8 cellular contexts compared by ENCODE assay signal in the genomic region with DNA sequence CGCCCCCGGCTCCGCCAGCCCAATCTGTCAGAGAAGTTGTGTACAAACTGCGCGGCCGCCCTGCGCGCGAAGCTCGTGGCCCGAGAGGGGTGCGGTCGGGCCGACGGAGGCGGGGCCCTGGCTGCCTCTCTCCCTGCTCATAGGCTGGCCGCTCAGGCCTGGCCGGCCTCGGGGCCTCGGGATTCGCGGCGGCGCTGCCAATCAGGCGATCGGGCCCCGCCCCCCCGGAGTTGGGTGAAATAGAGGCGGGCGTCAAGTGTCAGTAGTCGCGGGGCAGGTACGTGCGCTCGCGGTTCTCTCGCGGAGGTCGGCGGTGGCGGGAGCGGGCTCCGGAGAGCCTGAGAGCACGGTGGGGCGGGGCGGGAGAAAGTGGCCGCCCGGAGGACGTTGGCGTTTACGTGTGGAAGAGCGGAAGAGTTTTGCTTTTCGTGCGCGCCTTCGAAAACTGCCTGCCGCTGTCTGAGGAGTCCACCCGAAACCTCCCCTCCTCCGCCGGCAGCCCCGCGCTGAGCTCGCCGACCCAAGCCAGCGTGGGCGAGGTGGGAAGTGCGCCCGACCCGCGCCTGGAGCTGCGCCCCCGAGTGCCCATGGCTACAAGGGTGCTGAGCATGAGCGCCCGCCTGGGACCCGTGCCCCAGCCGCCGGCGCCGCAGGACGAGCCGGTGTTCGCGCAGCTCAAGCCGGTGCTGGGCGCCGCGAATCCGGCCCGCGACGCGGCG. TPM values are rescaled to one million over a fixed set of nuclear protein-coding genes. Genes with fewer than 3 reads are reported as not detected.
A peak's percentile ranks its signal among the peaks of the same experiment; 100 is the strongest.
DNase-seq lines count a peak whose midpoint lies in the region; ATAC-seq, FAIRE-seq and TF ChIP-seq lines count a peak whose summit lies in the region.

A gene (plus strand): TSS at position 265 of the 719 bp plus-strand sequence. CDS start 323 bp downstream, at position 588.

- H3F3A ChIP-seq in Loucy (ENCODE audit: low read depth) = no peaks in the 10 kb centered on the region

- peaks cover 61% of the 10 kb centered on the region for H3K27me3 Mint-ChIP-seq in H9 (ENCODE audit: low read depth)

- peaks cover 0 to 6% (median 2%) of the 10 kb centered on the region in 3 experiments; a peak in 2 of 7 replicates for H3K36me3 Mint-ChIP-seq in H9 (ENCODE audit: insufficient read depth in 1 of 3, low read depth in 3 of 3)

- DNase-seq in H9 (peak; percentile 97), SIG-M5 treated with dmso at 0.1 percent for 504 hours (lab: John Stamatoyannopoulos, UW; ENCODE audit: unreplicated experiment) (peak; percentile 87), non-pigmented ciliary epithelial cell (ENCODE audit: low read depth) (peak; percentile 49), superior temporal gyrus (ENCODE audit: extremely low spot score) (peak; percentile 79)
- DNase-seq in activated naive CD4-positive, alpha-beta T cell (lab: John Stamatoyannopoulos, UW) = peak; percentile 75 to 97 (median 86)

- H3K4me2 ChIP-seq in H9 (ENCODE audit: insufficient read depth, insufficient read length, low read length) = peak within 1 kb of the TSS; percentile 89
- H3K4me2 ChIP-seq in Loucy (ENCODE audit: low read depth, low read length, poor library complexity, severe bottlenecking) = peak within 1 kb of the TSS; percentile 55

- H2BK5ac ChIP-seq in H9 (ENCODE audit: insufficient read length, low read length) = no peak within 1 kb of the TSS

- no peaks in the 10 kb centered on the region; the same call in 1 of the 2 replicates for H3K4me1 ChIP-seq in H9 (ENCODE audit: insufficient read depth, low read length)
- H3K4me1 ChIP-seq in Loucy (ENCODE audit: insufficient read depth, low read length, poor library complexity, severe bottlenecking) = no peaks in the 10 kb centered on the region
- peaks cover 0 to 21% (median 4%) of the 10 kb centered on the region in 3 donors for H3K4me1 ChIP-seq in gastroesophageal sphincter

- peak within 1 kb of the TSS; percentile 73 for H3K4me3 ChIP-seq in Loucy (ENCODE audit: low read length, poor library complexity, severe bottlenecking)
- H3K4me3 ChIP-seq in gastroesophageal sphincter = peak within 1 kb of the TSS; percentile 48 to 85

- WGBS in H9 (ENCODE audit: extremely low coverage, insufficient read length, low lambda C conversion rate) = no CpG with 5 or more reads among the region's 93 CpGs
- 0% methylated on average over 2 of the region's 93 CpGs; no CpG with 5 or more reads in 1 of the 2 donors for WGBS in gastroesophageal sphincter (ENCODE audit: low coverage in 1 of 2), 2 donors

- no peak within 1 kb of the TSS for H4K8ac ChIP-seq in H9 (replicated peaks; ENCODE audit: insufficient read length, low read depth, low read length)

- no peak within 1 kb of the TSS for H2AK5ac ChIP-seq in H9 (ENCODE audit: insufficient read length, low read length)

- H2BK12ac ChIP-seq in H9 (ENCODE audit: insufficient read length, low read depth, low read length) = no peak within 1 kb of the TSS

- TF ChIP-seq CTCF in H9 (conservative IDR thresholded peaks at IDR 0.05) (no peak), Loucy (conservative IDR thresholded peaks at IDR 0.05; ENCODE audit: low read length) (no peak), gastroesophageal sphincter (IDR thresholded peaks at IDR 0.05) (peak in 1 of 4 experiments; percentile 5)

- peak within 1 kb of the TSS; percentile 84 to 93 for H3K4me3 Mint-ChIP-seq in H9

- H3K4ac ChIP-seq in H9 (ENCODE audit: low read depth, low read length) = no peak within 1 kb of the TSS

- peak within 1 kb of the TSS in 2 of 3 experiments; percentile 5 to 72; a peak in 2 of 7 replicates for H3K27ac Mint-ChIP-seq in H9

- no peak for TF ChIP-seq EP300 in gastroesophageal sphincter (IDR thresholded peaks at IDR 0.05)

- peaks cover 54 to 58% of the 10 kb centered on the region in 2 experiments for H3K4me1 Mint-ChIP-seq in H9

- no peaks in the 10 kb centered on the region for H3K79me1 ChIP-seq in H9 (ENCODE audit: insufficient read depth, low read depth, low read length, poor library complexity, severe bottlenecking)

- peaks cover 11% of the 10 kb centered on the region for H3K23me2 ChIP-seq in H9 (ENCODE audit: insufficient read length, low read depth, low read length, poor library complexity, severe bottlenecking)

- H4K20me1 ChIP-seq in H9 (ENCODE audit: control insufficient read depth, insufficient read depth, insufficient read length) = no peaks in the 10 kb centered on the region
- no peaks in the 10 kb centered on the region for H4K20me1 ChIP-seq in Loucy (ENCODE audit: insufficient read depth, low read length, poor library complexity, severe bottlenecking)

- no peaks in the 10 kb centered on the region for H3K36me3 ChIP-seq in Loucy (ENCODE audit: insufficient read depth, low read length)
- no peaks in the 10 kb centered on the region for H3K36me3 ChIP-seq in gastroesophageal sphincter

- no peak within 1 kb of the TSS for H4K91ac ChIP-seq in H9 (ENCODE audit: insufficient read length, low read depth, low read length)

- peak; percentile 27 for FAIRE-seq in G401.6 (lab: Jason Lieb, UNC)

- no peak within 1 kb of the TSS for H3K56ac ChIP-seq in H9 (ENCODE audit: insufficient read length, low read depth, low read length)

- H2BK20ac ChIP-seq in H9 (ENCODE audit: low read depth, low read length, poor library complexity, severe bottlenecking) = no peak within 1 kb of the TSS

- peak; percentile 75 to 85 for TF ChIP-seq POLR2A in gastroesophageal sphincter (IDR thresholded peaks at IDR 0.05)

- no peak within 1 kb of the TSS for H4K5ac ChIP-seq in H9 (ENCODE audit: insufficient read length, low read depth, low read length)

- no peaks in the 10 kb centered on the region for H3K9me2 ChIP-seq in Loucy (replicated peaks; ENCODE audit: low read depth, low read length)

- no peaks in the 10 kb centered on the region for H3K79me2 ChIP-seq in H9 (ENCODE audit: insufficient read depth, low read length)
- H3K79me2 ChIP-seq in Loucy (ENCODE audit: insufficient read depth, low read length) = no peaks in the 10 kb centered on the region

- H3K9me3 ChIP-seq in H9 (ENCODE audit: control insufficient read depth, low read depth, low read length) (no peaks in the 10 kb centered on the region), Loucy (ENCODE audit: insufficient read depth, low read depth, low read length) (no peaks in the 10 kb centered on the region), gastroesophageal sphincter (no peaks in the 10 kb centered on the region)

- H2AFZ ChIP-seq in H9 (ENCODE audit: low read length) (peak within 1 kb of the TSS; percentile 14), Loucy (ENCODE audit: low read length) (peak within 1 kb of the TSS; percentile 76)

- H3K27ac ChIP-seq in H9 (ENCODE audit: insufficient read length, low read depth, low read length) = no peak within 1 kb of the TSS
- H3K27ac ChIP-seq in gastroesophageal sphincter = peak within 1 kb of the TSS in 3 of 4 donors; percentile 75 to 87 (median 84)

- peak; percentile 98 for ATAC-seq in gastroesophageal sphincter

- H3K9me3 Mint-ChIP-seq in H9 = no peaks in the 10 kb centered on the region

- H3K14ac ChIP-seq in H9 (ENCODE audit: insufficient read depth, low read length) = no peak within 1 kb of the TSS; the same call in 1 of the 2 replicates

- no peak within 1 kb of the TSS for H3K23ac ChIP-seq in H9 (ENCODE audit: insufficient read length, low read depth, low read length)

- peaks cover 23% of the 10 kb centered on the region for H3K27me3 ChIP-seq in H9 (ENCODE audit: insufficient read depth, low read length)
- H3K27me3 ChIP-seq in Loucy (ENCODE audit: insufficient read depth, low read length, poor library complexity, severe bottlenecking) = peaks cover 5% of the 10 kb centered on the region
- H3K27me3 ChIP-seq in gastroesophageal sphincter = no peaks in the 10 kb centered on the region

- H3K9ac ChIP-seq in H9 (ENCODE audit: extremely low read depth, insufficient read length, low read length) (peak within 1 kb of the TSS; percentile 67), Loucy (ENCODE audit: low read depth, low read length, poor library complexity, severe bottlenecking) (peak within 1 kb of the TSS; percentile 57)

- H2BK120ac ChIP-seq in H9 (ENCODE audit: low read depth, low read length, poor library complexity, severe bottlenecking) = no peak within 1 kb of the TSS

- no peak within 1 kb of the TSS for H3K18ac ChIP-seq in H9 (ENCODE audit: insufficient read length, low read depth, low read length)

- no peak within 1 kb of the TSS for H2BK15ac ChIP-seq in H9 (ENCODE audit: low read depth, low read length)

- H3T11ph ChIP-seq in H9 (ENCODE audit: low read length) = no peak within 1 kb of the TSS

RNA-seq across cellular contexts. Expression of the gene that starts here (rescaled TPM):
- total RNA-seq in H9 (2021) = 2.0 and 2.2 TPM in 2 replicates
- 10 to 100 TPM in 1 of 4 donors, 1 to 10 TPM in 3; 2.5 to 22.7 (median 4.9) TPM for total RNA-seq in gastroesophageal sphincter
